In genomic region chr2:68252407-68253210, GRCh38 we compare ENCODE assay signal across 8 cellular contexts. TPM values are rescaled to one million over a fixed set of nuclear protein-coding genes. Genes with fewer than 3 reads are reported as not detected.
DNase-seq lines count a peak whose midpoint lies in the region; ATAC-seq, FAIRE-seq and TF ChIP-seq lines count a peak whose summit lies in the region.

Gene PPP3R1 (minus strand): TSS chr2:68252532. CDS start chr2:68252127, 405 bp downstream.

- H3K4me1 ChIP-seq in keratinocyte (ENCODE audit: control insufficient read depth, extremely low read depth, insufficient read depth, low read length): peaks cover 31% of the 10 kb centered on the region

- H3K27me3 ChIP-seq in keratinocyte (ENCODE audit: control insufficient read depth, extremely low read depth, insufficient read depth, low read length): no peaks in the 10 kb centered on the region

- H3K9ac ChIP-seq in keratinocyte (ENCODE audit: control insufficient read depth, extremely low read depth, insufficient read depth, low read length): peak within 1 kb of the TSS; percentile 98

- peaks cover 0 to 5% of the 10 kb centered on the region in 2 experiments for H3K36me3 ChIP-seq in keratinocyte (ENCODE audit: control insufficient read depth in 2 of 2, extremely low read depth in 1 of 2, insufficient read depth in 2 of 2, low read length in 2 of 2)

- H3K9me1 ChIP-seq in keratinocyte (ENCODE audit: control insufficient read depth, extremely low read depth, insufficient read depth, low read length): no peaks in the 10 kb centered on the region

- H4K20me1 ChIP-seq in keratinocyte (ENCODE audit: control insufficient read depth, extremely low read depth, insufficient read depth, low read length): peaks cover 19% of the 10 kb centered on the region

- no peak for FAIRE-seq in keratinocyte (lab: Jason Lieb, UNC)

- TF ChIP-seq CTCF in AG10803 (conservative IDR thresholded peaks at IDR 0.05; ENCODE audit: low read length) (no peak), keratinocyte (optimal IDR thresholded peaks at IDR 0.05 in 1 of 3, IDR thresholded peaks at IDR 0.05 in 1 of 3, conservative IDR thresholded peaks at IDR 0.05 in 1 of 3; ENCODE audit: extremely low read depth in 1 of 3, insufficient read depth in 2 of 3, low read length in 3 of 3) (no peak)

- peak within 1 kb of the TSS; percentile 92 for H2AFZ ChIP-seq in keratinocyte (ENCODE audit: control insufficient read depth, low read length)

- no peaks in the 10 kb centered on the region for H3K9me3 ChIP-seq in keratinocyte (ENCODE audit: control insufficient read depth, low read depth, low read length)

- peak within 1 kb of the TSS; percentile 100 for H3K4me2 ChIP-seq in keratinocyte (ENCODE audit: control insufficient read depth, extremely low read depth, insufficient read depth, low read depth, low read length)

- DNase-seq in AG10803 (ENCODE audit: low read depth) (peak; percentile 97), NCI-H460 (ENCODE audit: extremely low read depth, low read depth) (peak; percentile 93), cerebellar nuclear complex (lab: John Stamatoyannopoulos, UW) (peak; percentile 81 to 89), keratinocyte (ENCODE audit: low read depth, low spot score) (peak; percentile 49)
- peak; percentile 89 for DNase-seq in activated CD4-positive, alpha-beta T cell treated with anti-CD3 and anti-CD28 coated beads for 1 hour
- DNase-seq in stimulated activated CD4-positive, alpha-beta T cell treated with anti-CD3 and anti-CD28 coated beads, Interleukin-12 subunit alpha, Interleukin-12 subunit beta, amount 100 ng/mL, for 48 hours (ENCODE audit: low read depth in 2 of 3, low spot score in 1 of 3): peak; percentile 89 to 92 (median 89)

- peaks cover 47% of the 10 kb centered on the region for H3K79me2 ChIP-seq in keratinocyte (ENCODE audit: control insufficient read depth, insufficient read depth, low read length)

- peak within 1 kb of the TSS; percentile 87 for H3K4me3 ChIP-seq in AG10803 (ENCODE audit: low read length)
- H3K4me3 ChIP-seq in keratinocyte (ENCODE audit: control insufficient read depth in 2 of 3, extremely low read depth in 1 of 3, insufficient read depth in 2 of 3, low read depth in 1 of 3, low read length in 3 of 3): peak within 1 kb of the TSS; percentile 73 to 99 (median 97)

- peak within 1 kb of the TSS; percentile 97 for H3K27ac ChIP-seq in keratinocyte (ENCODE audit: control insufficient read depth, insufficient read depth, low read length)

- ATAC-seq in GM19043 (IDR thresholded peaks at IDR 0.05; ENCODE audit: low read depth, unreplicated experiment) (peak; percentile 68), HG03354 (IDR thresholded peaks at IDR 0.05; ENCODE audit: poor library complexity, severe bottlenecking, unreplicated experiment) (peak; percentile 85)

- dilution Hi-C loops in keratinocyte (cut with MboI; ENCODE audit: extremely low pct_ligation_motif_present, low sequenced_read_pairs): no loop called here

RNA-seq across cellular contexts. Expression of gene PPP3R1, which starts in this region (rescaled TPM):
- total RNA-seq in NCI-H460 (2014; rRNA removed; shearing (Covaris generic)): 39.3 and 45.2 TPM in 2 replicates
- 22.7 and 33.2 TPM in 2 replicates for polyA plus RNA-seq in NCI-H460 (2014; cell fraction: nucleus; rRNA removed)
- 10.1 to 28.5 TPM (median 21.6 TPM) in 3 replicates for polyA plus RNA-seq in keratinocyte
- 36.9 TPM for polyA plus RNA-seq in keratinocyte (2011; ENCODE audit: low read depth)
- polyA plus RNA-seq in keratinocyte (2011; cell fraction: cytosol; rRNA removed): 14.2 and 29.6 TPM in 2 replicates
- polyA plus RNA-seq in keratinocyte (2011; cell fraction: nucleus; rRNA removed): 15.9 and 20.8 TPM in 2 replicates
- polyA plus RNA-seq in keratinocyte (2012; ENCODE audit: low replicate concordance): 29.9 and 37.5 TPM in 2 replicates
- 5.2 to 31.0 TPM (median 12.3 TPM) in 3 replicates for polyA minus RNA-seq in keratinocyte
- 22.6 TPM for polyA minus RNA-seq in keratinocyte (2011; cell fraction: cytosol; rRNA and poly(A)+ RNA removed)
- 13.1 and 22.5 TPM in 2 replicates for polyA minus RNA-seq in keratinocyte (2011; cell fraction: nucleus; rRNA and poly(A)+ RNA removed)

Comparison
In these comparisons a context has a peak if more than half of its experiments do, and no peak if none do; other contexts are left out.
1. Peak in every context shown above with its lines: DNase-seq, ATAC-seq, H3K4me3 ChIP-seq and H3K27ac ChIP-seq.